ENCODE assay signal across 16 cellular contexts in genomic region chr17:27535975-27536374, GRCh38.
DNase-seq lines count a peak whose midpoint lies in the region; ATAC-seq lines count a peak whose summit lies in the region.
"Had no signal": no experiment of that assay in that cellular context is flagged by ENCODE, and none has a peak within 500 bp of the region (broad histone marks: within the 10 kb centered on the region; RNA-seq: fewer than 3 reads in every experiment).

No MANE protein-coding gene starts in this region.

- H3K4me3 ChIP-seq in MG63 = no peak overlapping the region

- no peaks in the 10 kb centered on the region for H3K27me3 Mint-ChIP-seq in activated naive CD8-positive, alpha-beta T cell treated with anti-CD3 and anti-CD28 coated beads, Interleukin-2, amount 50 U/mL, for 24 hours
- H3K27me3 Mint-ChIP-seq in stimulated activated memory B cell treated with anti-CD40 and anti-IgM and Interleukin-4, amounts not matched to agents 10 μg/mL and 1 μg/mL and 100 μg/mL, for 72 hours = no peaks in the 10 kb centered on the region
- H3K27me3 Mint-ChIP-seq: naive thymus-derived CD8-positive, alpha-beta T cell had no signal

- no peaks in the 10 kb centered on the region for H3K27me3 ChIP-seq in MG63

- H3K36me3 ChIP-seq in MG63 = no peaks in the 10 kb centered on the region

- H3K36me3 Mint-ChIP-seq in activated naive CD8-positive, alpha-beta T cell treated with anti-CD3 and anti-CD28 coated beads, Interleukin-2, amount 50 U/mL, for 24 hours (ENCODE audit: low read depth) = no peaks in the 10 kb centered on the region
- H3K36me3 Mint-ChIP-seq in stimulated activated memory B cell treated with anti-CD40 and anti-IgM and Interleukin-4, amounts not matched to agents 10 μg/mL and 1 μg/mL and 100 μg/mL, for 72 hours = no peaks in the 10 kb centered on the region
- H3K36me3 Mint-ChIP-seq: naive thymus-derived CD8-positive, alpha-beta T cell had no signal

- peaks cover 53% of the 10 kb centered on the region for H3K4me1 Mint-ChIP-seq in activated naive CD8-positive, alpha-beta T cell treated with anti-CD3 and anti-CD28 coated beads, Interleukin-2, amount 50 U/mL, for 24 hours
- peaks cover 50% of the 10 kb centered on the region for H3K4me1 Mint-ChIP-seq in stimulated activated memory B cell treated with anti-CD40 and anti-IgM and Interleukin-4, amounts not matched to agents 10 μg/mL and 1 μg/mL and 100 μg/mL, for 72 hours

- no peaks in the 10 kb centered on the region for H3K9me3 Mint-ChIP-seq in activated naive CD8-positive, alpha-beta T cell treated with anti-CD3 and anti-CD28 coated beads, Interleukin-2, amount 50 U/mL, for 24 hours
- no peaks in the 10 kb centered on the region for H3K9me3 Mint-ChIP-seq in stimulated activated memory B cell treated with anti-CD40 and anti-IgM and Interleukin-4, amounts not matched to agents 10 μg/mL and 1 μg/mL and 100 μg/mL, for 72 hours
- H3K9me3 Mint-ChIP-seq: activated T-cell treated with anti-CD3 and anti-CD28 coated beads, Interleukin-2, amount 50 U/mL, for 72 hours; naive thymus-derived CD8-positive, alpha-beta T cell had no signal

- H3K4me3 Mint-ChIP-seq in activated naive CD8-positive, alpha-beta T cell treated with anti-CD3 and anti-CD28 coated beads, Interleukin-2, amount 50 U/mL, for 24 hours = no peak overlapping the region
- no peak overlapping the region for H3K4me3 Mint-ChIP-seq in stimulated activated memory B cell treated with anti-CD40 and anti-IgM and Interleukin-4, amounts not matched to agents 10 μg/mL and 1 μg/mL and 100 μg/mL, for 72 hours
- H3K4me3 Mint-ChIP-seq: naive thymus-derived CD8-positive, alpha-beta T cell had no signal

- intact Hi-C loops in left colon (cut with DNase I, micrococcal nuclease) = no loop called here

- H3K9me3 ChIP-seq in MG63 = no peaks in the 10 kb centered on the region

- ATAC-seq in activated naive CD8-positive, alpha-beta T cell treated with anti-CD3 and anti-CD28 coated beads, Interleukin-2, amount 50 U/mL, for 24 hours = peak; percentile 22
- ATAC-seq in left colon = peak; percentile 48
- ATAC-seq in stimulated activated memory B cell treated with anti-CD40 and anti-IgM and Interleukin-4, amounts not matched to agents 10 μg/mL and 1 μg/mL and 100 μg/mL, for 72 hours = no peak
- ATAC-seq: naive thymus-derived CD8-positive, alpha-beta T cell had no signal

- H3K27ac Mint-ChIP-seq in activated naive CD8-positive, alpha-beta T cell treated with anti-CD3 and anti-CD28 coated beads, Interleukin-2, amount 50 U/mL, for 24 hours = peak overlapping the region; percentile 35
- no peak overlapping the region for H3K27ac Mint-ChIP-seq in stimulated activated memory B cell treated with anti-CD40 and anti-IgM and Interleukin-4, amounts not matched to agents 10 μg/mL and 1 μg/mL and 100 μg/mL, for 72 hours
- H3K27ac Mint-ChIP-seq: activated T-cell treated with anti-CD3 and anti-CD28 coated beads, Interleukin-2, amount 50 U/mL, for 72 hours; naive thymus-derived CD8-positive, alpha-beta T cell had no signal

- DNase-seq in EH (ENCODE audit: low read depth) (peak; percentile 69), left colon (no peak), renal cortical epithelial cell (ENCODE audit: low read depth) (peak; percentile 55), putamen (ENCODE audit: low spot score) (no peak), MG63 (no peak), kidney glomerular epithelial cell (lab: John Stamatoyannopoulos, UW) (no peak)
- no peak for DNase-seq in activated naive CD8-positive, alpha-beta T cell treated with anti-CD3 and anti-CD28 coated beads, Interleukin-2, amount 50 U/mL, for 24 hours
- DNase-seq: activated CD4-positive, alpha-beta T cell treated with anti-CD3 and anti-CD28 coated beads, Interleukin-2, amount 50 U/mL, for 1 hour; activated T-cell treated with anti-CD3 and anti-CD28 coated beads, Interleukin-2, amount 50 U/mL, for 72 hours; effector memory CD4-positive, alpha-beta T cell; H7; MM.1S; naive thymus-derived CD8-positive, alpha-beta T cell; NCI-H2029 treated with DMSO at 0.1 percent for 48 hours; NCI-H82 had no signal

Comparison
In these comparisons a context has a peak if more than half of its experiments do, and no peak if none do; other contexts are left out.
1. DNase-seq: peak in EH (single experiment) and renal cortical epithelial cell (single experiment); none in activated naive CD8-positive, alpha-beta T cell treated with anti-CD3 and anti-CD28 coated beads, Interleukin-2, amount 50 U/mL, for 24 hours (single experiment), left colon (0 of 2), putamen (single experiment), MG63 (single experiment) and kidney glomerular epithelial cell (single experiment).